ENCODE assay signal across 1 cellular context in genomic region chr5:85452322-85453025, GRCh38.
TF ChIP-seq lines count a peak whose summit lies in the region.

No MANE protein-coding gene starts in this region.

TF ChIP-seq in WTC11, 78 proteins besides CTCF, POLR2A, EP300 and RAD21 (continued from another document):
- TF ChIP-seq USF1 (CRISPR knock-in tag; IDR thresholded peaks at IDR 0.05), result no peak
- no peak for TF ChIP-seq IRF2 (CRISPR knock-in tag; IDR thresholded peaks at IDR 0.05; ENCODE audit: borderline replicate concordance, low read depth)
- TF ChIP-seq ZNF138 (CRISPR knock-in tag; conservative IDR thresholded peaks at IDR 0.05), result no peak
